In the genomic region with DNA sequence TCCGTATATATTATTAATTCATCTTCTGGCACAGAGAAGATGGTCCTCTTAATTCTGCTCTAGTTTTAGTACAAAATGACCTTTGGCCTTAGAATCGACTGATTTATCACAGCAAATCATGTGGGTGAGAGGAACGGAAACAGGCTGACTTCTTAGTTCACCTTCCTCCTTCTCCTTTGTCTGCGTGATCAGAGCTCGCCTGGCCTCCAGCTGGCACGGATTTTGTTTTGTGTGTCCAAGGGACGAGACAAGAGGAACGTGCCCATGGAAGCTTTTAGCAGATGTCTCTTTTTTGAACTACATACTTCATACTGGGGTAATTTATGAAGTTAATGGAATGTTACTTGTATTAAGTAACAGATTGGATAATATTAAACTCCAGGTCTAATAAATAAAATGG, we compare ENCODE assay signal across 17 cellular contexts.
DNase-seq lines count a peak whose midpoint lies in the region; ATAC-seq, FAIRE-seq and TF ChIP-seq lines count a peak whose summit lies in the region.
"Had no signal": no experiment of that assay in that cellular context is flagged by ENCODE, and none has a peak within 500 bp of the region (broad histone marks: within the 10 kb centered on the region; RNA-seq: fewer than 3 reads in every experiment).

No MANE protein-coding gene starts in this region.

- no peaks in the 10 kb centered on the region for H3K36me3 ChIP-seq in heart right ventricle
- no peaks in the 10 kb centered on the region for H3K36me3 ChIP-seq in muscle layer of colon (ENCODE audit: insufficient read depth, low read length)
- H3K36me3 ChIP-seq in kidney (ENCODE audit: control insufficient read depth in 1 of 2, insufficient read depth in 2 of 2, low read length in 2 of 2) = peaks cover 0 to 2% of the 10 kb centered on the region in 2 donors

- peak; percentile 51 for DNase-seq in Right ventricle myocardium superior
- no peak for DNase-seq in Right ventricle myocardium inferior (ENCODE audit: missing footprints)
- peak in 1 of 2 donors; percentile 11 for DNase-seq in heart right ventricle
- DNase-seq in ureter (ENCODE audit: low spot score) = peak; percentile 53
- DNase-seq in kidney = no peak
- no peak for DNase-seq in NCI-H82 (lab: John Stamatoyannopoulos, UW)
- DNase-seq: foreskin melanocyte; NK-92 treated with Interleukin-12 subunit alpha and Interleukin-12 subunit beta, amount 100 ng/mL, for 24 hours; SW 1271 had no signal

- no peaks in the 10 kb centered on the region for H3K27me3 ChIP-seq in heart right ventricle
- no peaks in the 10 kb centered on the region for H3K27me3 ChIP-seq in muscle layer of colon (ENCODE audit: control insufficient read depth in 1 of 2, insufficient read depth in 2 of 2, low read length in 2 of 2)
- H3K27me3 ChIP-seq: dorsolateral prefrontal cortex had no signal

- H3K4me1 ChIP-seq in heart right ventricle (peaks cover 0 to 33% (median 0%) of the 10 kb centered on the region in 9 donors), muscle layer of colon (ENCODE audit: insufficient read depth, low read length) (peaks cover 36% of the 10 kb centered on the region), kidney (ENCODE audit: control insufficient read depth in 1 of 2, insufficient read depth in 1 of 2, low read depth in 1 of 2, low read length in 2 of 2) (no peaks in the 10 kb centered on the region)
- H3K4me1 ChIP-seq: A549 had no signal

- no peak for FAIRE-seq in kidney (lab: Jason Lieb, UNC)
- FAIRE-seq: A549, K562 had no signal

- H3K9me3 ChIP-seq in heart right ventricle (no peaks in the 10 kb centered on the region), muscle layer of colon (ENCODE audit: low read length) (no peaks in the 10 kb centered on the region), kidney (ENCODE audit: control insufficient read depth in 1 of 2, low read length in 2 of 2) (no peaks in the 10 kb centered on the region)
- H3K9me3 ChIP-seq: A549, thoracic aorta had no signal

- H3K4me3 ChIP-seq in heart right ventricle (no peak overlapping the region), muscle layer of colon (ENCODE audit: low read depth in 1 of 2, low read length in 2 of 2) (no peak overlapping the region), kidney (ENCODE audit: low read length in 2 of 2) (no peak overlapping the region)
- H3K4me3 ChIP-seq: A549, dorsolateral prefrontal cortex, K562, smooth muscle cell, thoracic aorta had no signal

- ATAC-seq in Right ventricle myocardium superior (ENCODE audit: poor library complexity) = peak; percentile 55
- no peak for ATAC-seq in Right ventricle myocardium inferior
- ATAC-seq in heart right ventricle = peak in 6 of 8 donors; percentile 24 to 58 (median 46)
- ATAC-seq in HG02970 (IDR thresholded peaks at IDR 0.05; ENCODE audit: low FRiP score, unreplicated experiment) = no peak
- ATAC-seq: A549; activated CD4-positive, CD25-positive, alpha-beta regulatory T cell treated with anti-CD3 and anti-CD28 coated beads, Interleukin-2, amount 50 U/mL, for 24 hours; K562 had no signal

- H3K9ac ChIP-seq in muscle layer of colon (ENCODE audit: low read length) (no peak overlapping the region), kidney (ENCODE audit: low read length in 2 of 2) (no peak overlapping the region)

- WGBS in heart right ventricle, 2 donors = 46 to 62% methylated on average over 8 of the region's 8 CpGs

- no peak for TF ChIP-seq CTCF in heart right ventricle (IDR thresholded peaks at IDR 0.05)
- no peak for TF ChIP-seq CTCF in kidney (IDR thresholded peaks at IDR 0.05; ENCODE audit: borderline replicate concordance, extremely low read depth, insufficient read depth)

- H3K27ac ChIP-seq in heart right ventricle (peak overlapping the region in 1 of 10 donors; percentile 77), muscle layer of colon (ENCODE audit: low read depth, low read length) (peak overlapping the region; percentile 30), kidney (ENCODE audit: low read depth in 2 of 2, low read length in 2 of 2) (no peak overlapping the region)
- H3K27ac ChIP-seq: A549, thoracic aorta had no signal

- intact Hi-C loops in Right ventricle myocardium superior (cut with DNase I) (no loop called here), Right ventricle myocardium inferior (cut with DNase I) (no loop called here), heart right ventricle (cut with DNase I) (no loop called here), kidney (cut with DNase I) (no loop called here)

Comparison
In these comparisons a context has a peak if more than half of its experiments do, and no peak if none do; other contexts are left out.
1. ATAC-seq: peak in Right ventricle myocardium superior (single experiment) and heart right ventricle (6 of 8); none in Right ventricle myocardium inferior (single experiment) and HG02970 (single experiment).
2. DNase-seq: peak in Right ventricle myocardium superior (single experiment) and ureter (single experiment); none in Right ventricle myocardium inferior (single experiment), kidney (single experiment) and NCI-H82 (single experiment).